In genomic region chr17:50218771-50219315, GRCh38 we compare ENCODE assay signal across 10 cellular contexts. TPM values are rescaled to one million over a fixed set of nuclear protein-coding genes. Genes with fewer than 3 reads are reported as not detected.
A peak's percentile ranks its signal among the peaks of the same experiment; 100 is the strongest.
DNase-seq lines count a peak whose midpoint lies in the region; ATAC-seq and TF ChIP-seq lines count a peak whose summit lies in the region.
"Had no signal": no experiment of that assay in that cellular context is flagged by ENCODE, and none has a peak within 500 bp of the region (broad histone marks: within the 10 kb centered on the region; RNA-seq: fewer than 3 reads in every experiment).

No MANE protein-coding gene starts in this region.

- H3K4me1 ChIP-seq in skeletal muscle tissue (ENCODE audit: control insufficient read depth in 3 of 3, insufficient read depth in 3 of 3, low read length in 3 of 3) = peaks cover 22 to 32% (median 25%) of the 10 kb centered on the region in 3 donors

- H3K27ac ChIP-seq in skeletal muscle tissue (ENCODE audit: low read depth, low read length) = peak overlapping the region; percentile 78

- no peaks in the 10 kb centered on the region for H3K36me3 ChIP-seq in skeletal muscle tissue (ENCODE audit: control insufficient read depth in 3 of 3, insufficient read depth in 3 of 3, low read length in 3 of 3)

- peak; percentile 29 for DNase-seq in GM13977 (ENCODE audit: low spot score)
- peak; percentile 32 for DNase-seq in SK-MEL-5 (ENCODE audit: low read depth, low spot score)
- DNase-seq in fibroblast of the aortic adventitia (ENCODE audit: low read depth) = peak; percentile 97
- no peak for DNase-seq in activated CD4-positive, alpha-beta T cell treated with anti-CD3 and anti-CD28 coated beads, Interleukin-2, amount 50 U/mL, for 48 hours
- no peak for DNase-seq in stimulated activated CD4-positive, alpha-beta T cell treated with anti-CD3 and anti-CD28 coated beads, Interleukin-2, amount 100 ng/mL, for 48 hours
- DNase-seq: kidney had no signal

- H3K27me3 ChIP-seq in skeletal muscle tissue (ENCODE audit: control insufficient read depth in 3 of 3, insufficient read depth in 3 of 3, low read length in 3 of 3) = no peaks in the 10 kb centered on the region

- in situ Hi-C loops in GM13977 (cut with MboI; ENCODE audit: low pct_unique_long_range_greater_than_20kb, low sequenced_read_pairs, unreplicated experiment) = loop anchor here (10.0 kb wide), 1 partner anchor 66 kb away; no protein-coding TSS in a partner anchor
- in situ Hi-C loops in SK-MEL-5 (cut with HindIII; ENCODE audit: low pct_unique_long_range_greater_than_20kb, low sequenced_read_pairs) = no loop called here

- no peak for ATAC-seq in GM18867 (IDR thresholded peaks at IDR 0.05; ENCODE audit: unreplicated experiment)
- no peak for ATAC-seq in HG03565 (IDR thresholded peaks at IDR 0.05; ENCODE audit: unreplicated experiment)
- ATAC-seq: activated T-helper 17 cell treated with anti-CD3 and anti-CD28 coated beads, Interleukin-2, amount 50 U/mL, for 72 hours had no signal

- H3K4me3 ChIP-seq in fibroblast of the aortic adventitia (ENCODE audit: low read depth, low read length) (peak overlapping the region; percentile 29), skeletal muscle tissue (ENCODE audit: low read length in 3 of 3) (no peak overlapping the region)

- H3K9me3 ChIP-seq in skeletal muscle tissue (ENCODE audit: control insufficient read depth in 3 of 3, low read length in 3 of 3) = no peaks in the 10 kb centered on the region

- no peak for TF ChIP-seq CTCF in GM13977 (IDR thresholded peaks at IDR 0.05; ENCODE audit: extremely low read depth, insufficient read depth, missing control alignments)
- TF ChIP-seq CTCF in fibroblast of the aortic adventitia (IDR thresholded peaks at IDR 0.05; ENCODE audit: insufficient read depth, low read length) = no peak

- H3K9ac ChIP-seq in skeletal muscle tissue (ENCODE audit: low read depth in 1 of 3, low read length in 3 of 3) = no peak overlapping the region

RNA-seq across cellular contexts. Expression of gene COL1A1, which starts 17.4 kb away (rescaled TPM):
- total RNA-seq in SK-MEL-5 (2014; rRNA removed; shearing (Covaris generic)) = 0.03 TPM in 2 replicates
- polyA plus RNA-seq in SK-MEL-5 (2015; cell fraction: cytosol; rRNA removed) = 1.8 and 2.2 TPM in 2 replicates
- 0.33 and 4.0 TPM in 2 replicates for polyA plus RNA-seq in SK-MEL-5 (2015; cell fraction: nucleus; rRNA removed)
- total RNA-seq in fibroblast of the aortic adventitia (ENCODE audit: low replicate concordance) (2,633 and 16,513 TPM in 2 replicates), skeletal muscle tissue (3,450 TPM)

RNA-seq across cellular contexts. Expression of gene SGCA, which starts 53.0 kb away (rescaled TPM):
- total RNA-seq in SK-MEL-5 (2014; rRNA removed; shearing (Covaris generic)) = not detected in 2 replicates
- polyA plus RNA-seq in SK-MEL-5 (2015; cell fraction: cytosol; rRNA removed) = not detected in 2 replicates
- polyA plus RNA-seq in SK-MEL-5 (2015; cell fraction: nucleus; rRNA removed) = not detected in 2 replicates
- total RNA-seq in fibroblast of the aortic adventitia (ENCODE audit: low replicate concordance) = 0.65 and 0.90 TPM in 2 replicates
- 158 TPM for total RNA-seq in skeletal muscle tissue
- total RNA-seq: activated T-helper 17 cell treated with anti-CD3 and anti-CD28 coated beads, Interleukin-2, amount 50 U/mL, for 72 hours had no signal

RNA-seq across cellular contexts. Expression of gene TMEM92, which starts 55.4 kb away (rescaled TPM):
- 0.08 and 1.3 TPM in 2 replicates for total RNA-seq in SK-MEL-5 (2014; rRNA removed; shearing (Covaris generic))
- polyA plus RNA-seq in SK-MEL-5 (2015; cell fraction: cytosol; rRNA removed) = 0.20 and 1.6 TPM in 2 replicates
- polyA plus RNA-seq in SK-MEL-5 (2015; cell fraction: nucleus; rRNA removed) = not detected in 2 replicates
- total RNA-seq in fibroblast of the aortic adventitia (ENCODE audit: low replicate concordance) (0.09 TPM in 1 of 2 replicates, not detected in the other), skeletal muscle tissue (not detected)

Comparison
In these comparisons a context has a peak if more than half of its experiments do, and no peak if none do; other contexts are left out.
1. DNase-seq: peak in GM13977 (single experiment), SK-MEL-5 (single experiment) and fibroblast of the aortic adventitia (single experiment); none in activated CD4-positive, alpha-beta T cell treated with anti-CD3 and anti-CD28 coated beads, Interleukin-2, amount 50 U/mL, for 48 hours (0 of 2) and stimulated activated CD4-positive, alpha-beta T cell treated with anti-CD3 and anti-CD28 coated beads, Interleukin-2, amount 100 ng/mL, for 48 hours (0 of 2).
2. RNA of gene COL1A1, which starts 17.4 kb away (total RNA-seq): 3,450 TPM in skeletal muscle tissue (single experiment) and 2,633 to 16,513 TPM in fibroblast of the aortic adventitia; 0.03 TPM in SK-MEL-5; every median in the first group is over 1,000 times any median in the second.
3. RNA of gene SGCA, which starts 53.0 kb away (total RNA-seq): 158 TPM in skeletal muscle tissue (single experiment); 0.65 to 0.90 TPM in fibroblast of the aortic adventitia and not detected in SK-MEL-5; every median in the first group is over 10 times any median in the second.